19 cellular contexts compared by ENCODE assay signal in the genomic region with DNA sequence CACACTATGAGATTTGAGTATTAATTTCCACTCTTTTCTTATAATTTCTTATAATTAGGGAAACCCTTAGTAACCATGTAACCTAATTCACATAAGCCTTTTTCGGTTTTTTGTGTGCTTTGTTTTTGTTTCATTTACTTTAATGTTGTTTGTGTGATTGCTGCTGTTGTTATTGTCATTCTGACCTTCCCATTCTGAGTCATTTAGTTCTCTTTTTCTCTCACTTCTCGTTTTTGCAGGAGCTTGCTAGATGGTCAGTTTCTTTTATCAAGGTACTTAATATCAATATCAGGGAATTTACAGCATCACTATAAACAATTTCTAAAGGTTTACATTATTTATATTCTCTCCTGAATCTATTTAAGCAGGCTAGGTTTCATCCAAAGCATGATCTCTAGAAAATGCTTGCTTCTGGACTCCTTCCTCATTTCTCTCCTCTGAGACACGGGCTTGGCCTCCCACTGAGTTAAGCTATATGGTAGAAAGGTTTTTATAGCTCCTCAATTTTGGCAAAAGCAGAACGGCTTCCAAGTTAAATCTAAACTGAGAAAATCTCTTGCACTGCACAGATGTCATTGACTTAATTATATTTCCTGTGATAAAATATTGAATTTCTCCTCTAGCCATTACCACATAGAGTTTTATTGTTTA.
A peak's percentile ranks its signal among the peaks of the same experiment; 100 is the strongest.
DNase-seq lines count a peak whose midpoint lies in the region; ATAC-seq, FAIRE-seq and TF ChIP-seq lines count a peak whose summit lies in the region.
"Had no signal": no experiment of that assay in that cellular context is flagged by ENCODE, and none has a peak within 500 bp of the region (broad histone marks: within the 10 kb centered on the region; RNA-seq: fewer than 3 reads in every experiment).

No MANE protein-coding gene starts in this region.

- no peak for TF ChIP-seq CTCF in GM12878 (IDR thresholded peaks at IDR 0.05 in 2 of 3, conservative IDR thresholded peaks at IDR 0.05 in 1 of 3; ENCODE audit: control insufficient read depth in 2 of 3, extremely low read depth in 1 of 3, insufficient read depth in 1 of 3, low read depth in 3 of 3, low read length in 3 of 3)

- no peak overlapping the region for H3K4me3 ChIP-seq in GM12878
- H3K4me3 ChIP-seq: HAP-1, stomach had no signal

- in situ Hi-C loops in GM12878 (cut with MboI) = no loop called here

- TF ChIP-seq RAD21 in GM12878 (IDR thresholded peaks at IDR 0.05; ENCODE audit: insufficient read depth, low read depth, low read length) = no peak

- ATAC-seq in GM19025 (IDR thresholded peaks at IDR 0.05; ENCODE audit: low read depth, unreplicated experiment) (peak; percentile 78), HG02588 (IDR thresholded peaks at IDR 0.05; ENCODE audit: unreplicated experiment) (peak; percentile 86), HG03066 (IDR thresholded peaks at IDR 0.05; ENCODE audit: low read depth, unreplicated experiment) (peak; percentile 89), GM12878 (peak; percentile 85), HG03571 (IDR thresholded peaks at IDR 0.05; ENCODE audit: unreplicated experiment) (no peak)
- ATAC-seq: left ventricle myocardium superior had no signal

- CTCF ChIA-PET in GM12878 (lab: Yijun Ruan, JAX) = interaction anchor here (1.4 kb wide), 1 partner anchor 10 kb away, joined by 4 read pairs; no protein-coding TSS in a partner anchor

- peak in 1 of 2 experiments; percentile 73; a peak in 1 of 4 replicates for TF ChIP-seq EP300 in GM12878 (IDR thresholded peaks at IDR 0.05; ENCODE audit: borderline replicate concordance in 1 of 2, control insufficient read depth in 1 of 2, low read depth in 2 of 2, low read length in 2 of 2)

- no peak overlapping the region for H3K27ac ChIP-seq in GM12878 (ENCODE audit: control insufficient read depth, insufficient read depth)
- H3K27ac ChIP-seq: stomach had no signal

- no peaks in the 10 kb centered on the region for H3K9me3 ChIP-seq in GM12878 (replicated peaks; ENCODE audit: control insufficient read depth, insufficient read depth, low read length)
- H3K9me3 ChIP-seq: HAP-1, stomach had no signal

- H3K4me2 ChIP-seq in GM12878 (ENCODE audit: control insufficient read depth, insufficient read depth) = no peak overlapping the region

- intact Hi-C loops in GM12878 (cut with micrococcal nuclease; ENCODE audit: unreplicated experiment) = no loop called here

- RAD21 ChIA-PET in GM12878 (lab: Charles Lee; ENCODE audit: unreplicated experiment) = no interaction called here

- no peak overlapping the region for H2AFZ ChIP-seq in GM12878 (ENCODE audit: control insufficient read depth, low read depth, low read length)

- FAIRE-seq in GM12878 (lab: Jason Lieb, UNC) = no peak

- no peak for DNase-seq in GM12878 (ENCODE audit: low read depth, low spot score)
- DNase-seq in NCI-H2227 treated with DMSO at 0.1 percent for 48 hours (lab: John Stamatoyannopoulos, UW) = no peak
- no peak for DNase-seq in HCEC 1CT
- DNase-seq in HPDE6-E6E7 (ENCODE audit: extremely low spot score) = no peak
- DNase-seq: activated naive CD4-positive, alpha-beta T cell; COR-L47; dermis blood vessel endothelial cell; immature natural killer cell; KG1; left ventricle myocardium superior; NCI-H2029 treated with DMSO at 0.1 percent for 48 hours; NCI-H510A; stimulated activated CD4-positive, alpha-beta T cell treated with anti-CD3 and anti-CD28 coated beads, Interleukin-1b, Interleukin-23, amount 100 ng/mL, for 48 hours; stomach had no signal

- BruUV-seq in GM12878 (replicated peaks; lab: Mats Ljungman, UMichigan) = no TSS peak

- no peaks in the 10 kb centered on the region for H3K27me3 ChIP-seq in GM12878 (replicated peaks in 1 of 2; ENCODE audit: control insufficient read depth in 2 of 2, insufficient read depth in 2 of 2, low read length in 1 of 2)
- H3K27me3 ChIP-seq: stomach had no signal

- no peaks in the 10 kb centered on the region for H3K36me3 ChIP-seq in GM12878 (ENCODE audit: control insufficient read depth in 2 of 2, insufficient read depth in 2 of 2, low read length in 1 of 2)
- H3K36me3 ChIP-seq: HAP-1, stomach had no signal

- TF ChIP-seq POLR2A in GM12878 (IDR thresholded peaks at IDR 0.05; ENCODE audit: low read depth, low read length) = no peak

- POLR2A ChIA-PET in GM12878 (lab: Charles Lee) = no interaction called here

- H3K4me1 ChIP-seq in GM12878 (ENCODE audit: control insufficient read depth, insufficient read depth, low read length) = no peaks in the 10 kb centered on the region
- H3K4me1 ChIP-seq: HAP-1, stomach had no signal

- SMC1A ChIA-PET in GM12878 (lab: Charles Lee; ENCODE audit: uncharacterized antibody, unreplicated experiment) = no interaction called here

- 1% methylated on average over 4 of the region's 4 CpGs for WGBS in GM12878 (ENCODE audit: insufficient coverage, insufficient replicate concordance, low lambda C conversion rate, missing lambda C conversion rate)

- H4K20me1 ChIP-seq in GM12878 (ENCODE audit: control insufficient read depth, insufficient read depth) = no peaks in the 10 kb centered on the region

- H3K79me2 ChIP-seq in GM12878 (ENCODE audit: control insufficient read depth, insufficient read depth, low read length) = no peaks in the 10 kb centered on the region

- H3K9ac ChIP-seq in GM12878 (ENCODE audit: control insufficient read depth, insufficient read depth, low read length) = no peak overlapping the region

TF ChIP-seq in GM12878, 131 proteins besides CTCF, POLR2A, EP300 and RAD21:
- no peak for TF ChIP-seq BACH1 (IDR thresholded peaks at IDR 0.05; ENCODE audit: borderline replicate concordance)
- peak; percentile 34; the same call in 1 of the 2 replicates for TF ChIP-seq BCL11A (IDR thresholded peaks at IDR 0.05; ENCODE audit: low read depth, low read length)
- TF ChIP-seq, protein P1, sequence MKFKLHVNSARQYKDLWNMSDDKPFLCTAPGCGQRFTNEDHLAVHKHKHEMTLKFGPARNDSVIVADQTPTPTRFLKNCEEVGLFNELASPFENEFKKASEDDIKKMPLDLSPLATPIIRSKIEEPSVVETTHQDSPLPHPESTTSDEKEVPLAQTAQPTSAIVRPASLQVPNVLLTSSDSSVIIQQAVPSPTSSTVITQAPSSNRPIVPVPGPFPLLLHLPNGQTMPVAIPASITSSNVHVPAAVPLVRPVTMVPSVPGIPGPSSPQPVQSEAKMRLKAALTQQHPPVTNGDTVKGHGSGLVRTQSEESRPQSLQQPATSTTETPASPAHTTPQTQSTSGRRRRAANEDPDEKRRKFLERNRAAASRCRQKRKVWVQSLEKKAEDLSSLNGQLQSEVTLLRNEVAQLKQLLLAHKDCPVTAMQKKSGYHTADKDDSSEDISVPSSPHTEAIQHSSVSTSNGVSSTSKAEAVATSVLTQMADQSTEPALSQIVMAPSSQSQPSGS (IDR thresholded peaks at IDR 0.05; ENCODE audit: low read length) = 0 out of 2 replicates have a peak, but pooled peaks have one; percentile 26
- TF ChIP-seq IKZF2 (IDR thresholded peaks at IDR 0.05) = 0 out of 4 replicates have a peak, but pooled peaks of 1 of the 2 experiments have one; percentile 16
- 0 out of 2 replicates have a peak, but pooled peaks have one; percentile 23 for TF ChIP-seq BMI1 (IDR thresholded peaks at IDR 0.05; ENCODE audit: borderline replicate concordance)
- TF ChIP-seq DPF2 (IDR thresholded peaks at IDR 0.05) = peak; percentile 52; the same call in 1 of the 2 replicates
- TF ChIP-seq JUNB (IDR thresholded peaks at IDR 0.05) = peak; percentile 72
- TF ChIP-seq SPI1 (IDR thresholded peaks at IDR 0.05; ENCODE audit: borderline replicate concordance, insufficient read depth, low read depth, low read length) = peak; percentile 82
- peak; percentile 90 for TF ChIP-seq IRF4 (IDR thresholded peaks at IDR 0.05; ENCODE audit: low read depth, low read length)
- TF ChIP-seq, protein P2, sequence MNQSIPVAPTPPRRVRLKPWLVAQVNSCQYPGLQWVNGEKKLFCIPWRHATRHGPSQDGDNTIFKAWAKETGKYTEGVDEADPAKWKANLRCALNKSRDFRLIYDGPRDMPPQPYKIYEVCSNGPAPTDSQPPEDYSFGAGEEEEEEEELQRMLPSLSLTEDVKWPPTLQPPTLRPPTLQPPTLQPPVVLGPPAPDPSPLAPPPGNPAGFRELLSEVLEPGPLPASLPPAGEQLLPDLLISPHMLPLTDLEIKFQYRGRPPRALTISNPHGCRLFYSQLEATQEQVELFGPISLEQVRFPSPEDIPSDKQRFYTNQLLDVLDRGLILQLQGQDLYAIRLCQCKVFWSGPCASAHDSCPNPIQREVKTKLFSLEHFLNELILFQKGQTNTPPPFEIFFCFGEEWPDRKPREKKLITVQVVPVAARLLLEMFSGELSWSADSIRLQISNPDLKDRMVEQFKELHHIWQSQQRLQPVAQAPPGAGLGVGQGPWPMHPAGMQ (IDR thresholded peaks at IDR 0.05; ENCODE audit: borderline replicate concordance) = no peak
